In genomic region chr14:32939254-32940065, GRCh38 we compare ENCODE assay signal across 8 cellular contexts. TPM values are rescaled to one million over a fixed set of nuclear protein-coding genes. Genes with fewer than 3 reads are reported as not detected.
DNase-seq lines count a peak whose midpoint lies in the region; ATAC-seq and TF ChIP-seq lines count a peak whose summit lies in the region.

No MANE protein-coding gene starts in this region.

- H3K4me3 ChIP-seq in upper lobe of left lung = peak overlapping the region; percentile 42 to 61 (median 51)

- CTCF ChIA-PET in activated CD4-positive, alpha-beta memory T cell treated with anti-CD3 and anti-CD28 coated beads for 36 hours (lab: Charles Lee) = no interaction called here

- peak; percentile 59 for DNase-seq in activated CD8-positive, alpha-beta memory T cell treated with anti-CD3 and anti-CD28 coated beads for 24 hours
- DNase-seq in activated CD8-positive, alpha-beta memory T cell treated with anti-CD3 and anti-CD28 coated beads, Interleukin-2, amount 50 U/mL, for 4 hours = no peak
- DNase-seq in M059J (ENCODE audit: low read depth) (peak; percentile 77), fibroblast of peridontal ligament (ENCODE audit: extremely low read depth) (peak; percentile 53), myocyte (ENCODE audit: low read depth) (peak; percentile 71), upper lobe of left lung (peak; percentile 52 to 90)
- peak; percentile 39 for DNase-seq in activated CD4-positive, alpha-beta memory T cell treated with anti-CD3 and anti-CD28 coated beads for 36 hours

- H3K27me3 ChIP-seq in upper lobe of left lung = peaks cover 0 to 43% (median 18%) of the 10 kb centered on the region in 4 donors

- no peak overlapping the region for H3K27ac Mint-ChIP-seq in activated CD4-positive, alpha-beta memory T cell treated with anti-CD3 and anti-CD28 coated beads for 36 hours

- TF ChIP-seq POLR2A in upper lobe of left lung (IDR thresholded peaks at IDR 0.05) = no peak

- ATAC-seq in upper lobe of left lung (ENCODE audit: low FRiP score in 2 of 2) (peak; percentile 55 to 96), HG03039 (IDR thresholded peaks at IDR 0.05; ENCODE audit: unreplicated experiment) (no peak)

- no peak for TF ChIP-seq EP300 in upper lobe of left lung (IDR thresholded peaks at IDR 0.05)

- no peaks in the 10 kb centered on the region for H3K9me3 ChIP-seq in upper lobe of left lung

- WGBS in upper lobe of left lung, 2 donors = 1 to 2% methylated on average over 52 to 59 of the region's 80 CpGs

- no peak for TF ChIP-seq CTCF in upper lobe of left lung (IDR thresholded peaks at IDR 0.05)

- peaks cover 55% of the 10 kb centered on the region for H3K27me3 Mint-ChIP-seq in activated CD4-positive, alpha-beta memory T cell treated with anti-CD3 and anti-CD28 coated beads for 36 hours

- H3K36me3 ChIP-seq in upper lobe of left lung = no peaks in the 10 kb centered on the region

- intact Hi-C loops in activated CD4-positive, alpha-beta memory T cell treated with anti-CD3 and anti-CD28 coated beads for 36 hours (cut with micrococcal nuclease) = loop anchor here (5.0 to 10.0 kb wide), 4 partner anchors 227 to 855 kb away; partner anchors contain the start of genes RNU6-7 and RNU6-8

- H3K4me1 Mint-ChIP-seq in activated CD4-positive, alpha-beta memory T cell treated with anti-CD3 and anti-CD28 coated beads for 36 hours (ENCODE audit: low read depth) = peaks cover 10% of the 10 kb centered on the region

- H3K4me3 Mint-ChIP-seq in activated CD4-positive, alpha-beta memory T cell treated with anti-CD3 and anti-CD28 coated beads for 36 hours = peak overlapping the region; percentile 71

- H3K9me3 Mint-ChIP-seq in activated CD4-positive, alpha-beta memory T cell treated with anti-CD3 and anti-CD28 coated beads for 36 hours = no peaks in the 10 kb centered on the region

- POLR2A ChIA-PET in activated CD4-positive, alpha-beta memory T cell treated with anti-CD3 and anti-CD28 coated beads for 36 hours (lab: Charles Lee) = no interaction called here

- H3K27ac ChIP-seq in upper lobe of left lung = peak overlapping the region in 2 of 4 donors; percentile 44 to 76

- H3K4me1 ChIP-seq in upper lobe of left lung = peaks cover 8 to 31% (median 15%) of the 10 kb centered on the region in 4 donors

- H3K36me3 Mint-ChIP-seq in activated CD4-positive, alpha-beta memory T cell treated with anti-CD3 and anti-CD28 coated beads for 36 hours = no peaks in the 10 kb centered on the region

RNA-seq across cellular contexts. Expression of gene NPAS3, which starts 0.8 kb away (rescaled TPM):
- total RNA-seq in M059J (2014; rRNA removed; shearing (Covaris generic)) = 1.2 and 2.7 TPM in 2 replicates
- not detected for total RNA-seq in activated CD4-positive, alpha-beta memory T cell treated with anti-CD3 and anti-CD28 coated beads for 36 hours
- total RNA-seq in myocyte (0.10 and 0.19 TPM in 2 replicates), upper lobe of left lung (under 1 TPM in 4 of 6 donors, not detected in 2; 0.30 to 0.77 (median 0.59) TPM)
- 0.67 TPM for polyA plus RNA-seq in myocyte (2012)
